Comparison of ENCODE assay signal across 1 cellular context in the genomic region with DNA sequence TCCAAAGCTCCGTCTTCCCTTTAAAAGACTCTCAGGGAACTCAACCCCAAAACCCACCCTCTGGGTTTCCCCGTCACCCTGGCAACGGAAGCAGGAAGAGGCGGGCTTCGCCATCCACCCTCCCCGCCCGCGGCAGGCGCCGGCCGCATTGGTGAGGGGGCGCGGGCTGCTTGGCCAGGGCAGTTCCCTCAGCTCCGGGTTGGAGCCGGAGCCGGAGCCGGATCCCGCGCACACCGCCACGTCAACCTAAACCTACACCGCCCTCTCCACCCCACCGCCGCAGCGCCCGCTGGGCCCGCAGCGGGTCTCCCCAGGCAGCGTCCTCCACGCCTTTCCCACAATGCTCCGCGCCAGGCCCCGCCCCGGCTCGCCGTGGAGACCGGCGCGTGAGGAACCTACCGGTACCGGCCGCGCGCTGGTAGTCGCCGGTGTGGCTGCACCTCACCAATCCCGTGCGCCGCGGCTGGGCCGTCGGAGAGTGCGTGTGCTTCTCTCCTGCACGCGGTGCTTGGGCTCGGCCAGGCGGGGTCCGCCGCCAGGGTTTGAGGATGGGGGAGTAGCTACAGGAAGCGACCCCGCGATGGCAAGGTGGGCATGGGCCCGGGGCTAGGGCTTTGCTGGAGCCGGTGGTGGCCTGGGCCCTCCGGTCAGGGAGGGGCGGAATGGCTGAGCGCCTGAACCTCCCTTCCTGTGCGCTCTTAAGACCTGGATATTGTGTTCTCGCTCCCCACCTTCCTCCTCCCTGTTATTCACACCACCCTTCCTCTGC.
TF ChIP-seq lines count a peak whose summit lies in the region.

A gene with protein sequence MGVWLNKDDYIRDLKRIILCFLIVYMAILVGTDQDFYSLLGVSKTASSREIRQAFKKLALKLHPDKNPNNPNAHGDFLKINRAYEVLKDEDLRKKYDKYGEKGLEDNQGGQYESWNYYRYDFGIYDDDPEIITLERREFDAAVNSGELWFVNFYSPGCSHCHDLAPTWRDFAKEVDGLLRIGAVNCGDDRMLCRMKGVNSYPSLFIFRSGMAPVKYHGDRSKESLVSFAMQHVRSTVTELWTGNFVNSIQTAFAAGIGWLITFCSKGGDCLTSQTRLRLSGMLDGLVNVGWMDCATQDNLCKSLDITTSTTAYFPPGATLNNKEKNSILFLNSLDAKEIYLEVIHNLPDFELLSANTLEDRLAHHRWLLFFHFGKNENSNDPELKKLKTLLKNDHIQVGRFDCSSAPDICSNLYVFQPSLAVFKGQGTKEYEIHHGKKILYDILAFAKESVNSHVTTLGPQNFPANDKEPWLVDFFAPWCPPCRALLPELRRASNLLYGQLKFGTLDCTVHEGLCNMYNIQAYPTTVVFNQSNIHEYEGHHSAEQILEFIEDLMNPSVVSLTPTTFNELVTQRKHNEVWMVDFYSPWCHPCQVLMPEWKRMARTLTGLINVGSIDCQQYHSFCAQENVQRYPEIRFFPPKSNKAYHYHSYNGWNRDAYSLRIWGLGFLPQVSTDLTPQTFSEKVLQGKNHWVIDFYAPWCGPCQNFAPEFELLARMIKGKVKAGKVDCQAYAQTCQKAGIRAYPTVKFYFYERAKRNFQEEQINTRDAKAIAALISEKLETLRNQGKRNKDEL (plus strand): TSS at position 362 of the 769 bp plus-strand sequence. CDS start 1,830 bp downstream, outside the sequence.

TF ChIP-seq in HepG2, 621 proteins besides CTCF, POLR2A, EP300 and RAD21 (continued from another document and continues in another):
- TF ChIP-seq ZNF674 (CRISPR knock-in tag; IDR thresholded peaks at IDR 0.05; ENCODE audit: low read depth) (peak; percentile 11; the same call in 1 of the 2 replicates), ZNF331 (CRISPR knock-in tag; IDR thresholded peaks at IDR 0.05) (peak; percentile 68; the same call in 1 of the 2 replicates), ZNF530 (CRISPR knock-in tag; IDR thresholded peaks at IDR 0.05; ENCODE audit: low read depth) (no peak), ZNF614 (CRISPR knock-in tag; IDR thresholded peaks at IDR 0.05; ENCODE audit: borderline replicate concordance) (peak; percentile 82), ATRX (CRISPR knock-in tag; IDR thresholded peaks at IDR 0.05; ENCODE audit: borderline replicate concordance) (no peak), SAP130 (CRISPR knock-in tag; IDR thresholded peaks at IDR 0.05; ENCODE audit: low read depth) (peak; percentile 98), ZNF775 (CRISPR knock-in tag; IDR thresholded peaks at IDR 0.05; ENCODE audit: borderline replicate concordance) (peak; percentile 25; the same call in 1 of the 2 replicates), RARA (CRISPR knock-in tag; IDR thresholded peaks at IDR 0.05) (peak; percentile 6; the same call in 1 of the 2 replicates), EEA1 (CRISPR knock-in tag; IDR thresholded peaks at IDR 0.05; ENCODE audit: borderline replicate concordance) (peak; percentile 67; the same call in 1 of the 2 replicates), ZNF143 (CRISPR knock-in tag; IDR thresholded peaks at IDR 0.05) (peak; percentile 96), ZNF235 (CRISPR knock-in tag; IDR thresholded peaks at IDR 0.05; ENCODE audit: borderline replicate concordance) (peak; percentile 83; the same call in 1 of the 2 replicates), ZBTB7B (CRISPR knock-in tag; IDR thresholded peaks at IDR 0.05) (peak; percentile 50; the same call in 1 of the 2 replicates), SOX5 (CRISPR knock-in tag; IDR thresholded peaks at IDR 0.05; ENCODE audit: borderline replicate concordance) (peak; percentile 52; the same call in 1 of the 2 replicates), ZNF777 (CRISPR knock-in tag; IDR thresholded peaks at IDR 0.05) (peak; percentile 80), ZNF383 (CRISPR knock-in tag; IDR thresholded peaks at IDR 0.05; ENCODE audit: borderline replicate concordance) (no peak), ZC3H13 (CRISPR knock-in tag; IDR thresholded peaks at IDR 0.05) (peak; percentile 90), ZC3H4 (CRISPR knock-in tag; IDR thresholded peaks at IDR 0.05; ENCODE audit: borderline replicate concordance) (no peak), NR1H2 (CRISPR knock-in tag; IDR thresholded peaks at IDR 0.05; ENCODE audit: borderline replicate concordance, low read depth) (no peak), LCORL (IDR thresholded peaks at IDR 0.05) (peak; percentile 13; the same call in 1 of the 2 replicates), LCORL (CRISPR knock-in tag; IDR thresholded peaks at IDR 0.05) (peak; percentile 65; the same call in 1 of the 2 replicates), RFXANK (CRISPR knock-in tag; IDR thresholded peaks at IDR 0.05) (no peak), HNF4G (IDR thresholded peaks at IDR 0.05; ENCODE audit: borderline replicate concordance, low read depth, low read length) (no peak), HNF4G (CRISPR knock-in tag; IDR thresholded peaks at IDR 0.05; ENCODE audit: borderline replicate concordance, low read depth) (no peak), MLLT10 (CRISPR knock-in tag; IDR thresholded peaks at IDR 0.05) (no peak), ZNF3 (CRISPR knock-in tag; IDR thresholded peaks at IDR 0.05) (no peak), MIER2 (CRISPR knock-in tag; IDR thresholded peaks at IDR 0.05) (peak; percentile 83), ZFP36 (IDR thresholded peaks at IDR 0.05; ENCODE audit: borderline replicate concordance, low read depth, low read length, partially characterized antibody) (no peak), ZBTB7A (CRISPR knock-in tag; IDR thresholded peaks at IDR 0.05) (peak; percentile 85), RXRB (CRISPR knock-in tag; IDR thresholded peaks at IDR 0.05; ENCODE audit: borderline replicate concordance) (peak; percentile 74), ZNF567 (CRISPR knock-in tag; IDR thresholded peaks at IDR 0.05; ENCODE audit: borderline replicate concordance) (0 out of 2 replicates have a peak, but pooled peaks have one; percentile 80), ZNF570 (CRISPR knock-in tag; IDR thresholded peaks at IDR 0.05; ENCODE audit: borderline replicate concordance) (0 out of 2 replicates have a peak, but pooled peaks have one; percentile 54), GTF3A (CRISPR knock-in tag; conservative IDR thresholded peaks at IDR 0.05) (no peak), ZSCAN20 (CRISPR knock-in tag; IDR thresholded peaks at IDR 0.05; ENCODE audit: borderline replicate concordance) (peak; percentile 84), SOX13 (IDR thresholded peaks at IDR 0.05) (no peak; the same call in 1 of the 2 replicates), SOX13 (CRISPR knock-in tag; conservative IDR thresholded peaks at IDR 0.05 in 1 of 2, IDR thresholded peaks at IDR 0.05 in 1 of 2) (peak in 1 of 2 experiments; percentile 64; a peak in 2 of 4 replicates), RFXAP (CRISPR knock-in tag; IDR thresholded peaks at IDR 0.05; ENCODE audit: borderline replicate concordance) (peak; percentile 59; the same call in 1 of the 2 replicates), ZNF354B (CRISPR knock-in tag; IDR thresholded peaks at IDR 0.05) (no peak), ZNF20 (CRISPR knock-in tag; IDR thresholded peaks at IDR 0.05) (0 out of 2 replicates have a peak, but pooled peaks have one; percentile 90), REXO4 (CRISPR knock-in tag; IDR thresholded peaks at IDR 0.05; ENCODE audit: borderline replicate concordance) (0 out of 2 replicates have a peak, but pooled peaks have one; percentile 59), NR3C1 (CRISPR knock-in tag; IDR thresholded peaks at IDR 0.05) (0 out of 2 replicates have a peak, but pooled peaks have one; percentile 42), MTA1 (CRISPR knock-in tag; IDR thresholded peaks at IDR 0.05; ENCODE audit: borderline replicate concordance) (peak; percentile 97; the same call in 1 of the 2 replicates)
- TF ChIP-seq, protein P1, sequence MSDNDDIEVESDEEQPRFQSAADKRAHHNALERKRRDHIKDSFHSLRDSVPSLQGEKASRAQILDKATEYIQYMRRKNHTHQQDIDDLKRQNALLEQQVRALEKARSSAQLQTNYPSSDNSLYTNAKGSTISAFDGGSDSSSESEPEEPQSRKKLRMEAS (IDR thresholded peaks at IDR 0.05), result peak; percentile 95
- TF ChIP-seq, protein P2, sequence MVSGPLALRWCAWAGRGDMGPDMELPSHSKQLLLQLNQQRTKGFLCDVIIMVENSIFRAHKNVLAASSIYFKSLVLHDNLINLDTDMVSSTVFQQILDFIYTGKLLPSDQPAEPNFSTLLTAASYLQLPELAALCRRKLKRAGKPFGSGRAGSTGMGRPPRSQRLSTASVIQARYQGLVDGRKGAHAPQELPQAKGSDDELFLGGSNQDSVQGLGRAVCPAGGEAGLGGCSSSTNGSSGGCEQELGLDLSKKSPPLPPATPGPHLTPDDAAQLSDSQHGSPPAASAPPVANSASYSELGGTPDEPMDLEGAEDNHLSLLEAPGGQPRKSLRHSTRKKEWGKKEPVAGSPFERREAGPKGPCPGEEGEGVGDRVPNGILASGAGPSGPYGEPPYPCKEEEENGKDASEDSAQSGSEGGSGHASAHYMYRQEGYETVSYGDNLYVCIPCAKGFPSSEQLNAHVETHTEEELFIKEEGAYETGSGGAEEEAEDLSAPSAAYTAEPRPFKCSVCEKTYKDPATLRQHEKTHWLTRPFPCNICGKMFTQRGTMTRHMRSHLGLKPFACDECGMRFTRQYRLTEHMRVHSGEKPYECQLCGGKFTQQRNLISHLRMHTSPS (CRISPR knock-in tag; IDR thresholded peaks at IDR 0.05; ENCODE audit: low read depth), result peak; percentile 45; the same call in 1 of the 2 replicates
- TF ChIP-seq, protein P3, sequence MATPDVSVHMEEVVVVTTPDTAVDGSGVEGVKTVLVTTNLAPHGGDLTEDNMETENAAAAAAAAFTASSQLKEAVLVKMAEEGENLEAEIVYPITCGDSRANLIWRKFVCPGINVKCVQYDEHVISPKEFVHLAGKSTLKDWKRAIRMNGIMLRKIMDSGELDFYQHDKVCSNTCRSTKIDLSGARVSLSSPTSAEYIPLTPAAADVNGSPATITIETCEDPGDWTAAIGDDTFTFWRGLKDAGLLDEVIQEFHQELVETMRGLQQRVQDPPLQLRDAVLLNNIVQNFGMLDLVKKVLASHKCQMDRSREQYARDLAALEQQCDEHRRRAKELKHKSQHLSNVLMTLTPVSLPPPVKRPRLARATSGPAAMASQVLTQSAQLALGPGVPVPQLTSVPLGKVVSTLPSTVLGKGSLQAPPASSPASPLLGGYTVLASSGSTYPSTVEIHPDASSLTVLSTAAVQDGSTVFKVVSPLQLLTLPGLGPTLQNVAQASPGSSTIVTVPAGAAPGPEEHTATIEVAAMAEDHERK (CRISPR knock-in tag; IDR thresholded peaks at IDR 0.05; ENCODE audit: low read depth), result peak; percentile 71; the same call in 1 of the 2 replicates
- TF ChIP-seq, protein P4, sequence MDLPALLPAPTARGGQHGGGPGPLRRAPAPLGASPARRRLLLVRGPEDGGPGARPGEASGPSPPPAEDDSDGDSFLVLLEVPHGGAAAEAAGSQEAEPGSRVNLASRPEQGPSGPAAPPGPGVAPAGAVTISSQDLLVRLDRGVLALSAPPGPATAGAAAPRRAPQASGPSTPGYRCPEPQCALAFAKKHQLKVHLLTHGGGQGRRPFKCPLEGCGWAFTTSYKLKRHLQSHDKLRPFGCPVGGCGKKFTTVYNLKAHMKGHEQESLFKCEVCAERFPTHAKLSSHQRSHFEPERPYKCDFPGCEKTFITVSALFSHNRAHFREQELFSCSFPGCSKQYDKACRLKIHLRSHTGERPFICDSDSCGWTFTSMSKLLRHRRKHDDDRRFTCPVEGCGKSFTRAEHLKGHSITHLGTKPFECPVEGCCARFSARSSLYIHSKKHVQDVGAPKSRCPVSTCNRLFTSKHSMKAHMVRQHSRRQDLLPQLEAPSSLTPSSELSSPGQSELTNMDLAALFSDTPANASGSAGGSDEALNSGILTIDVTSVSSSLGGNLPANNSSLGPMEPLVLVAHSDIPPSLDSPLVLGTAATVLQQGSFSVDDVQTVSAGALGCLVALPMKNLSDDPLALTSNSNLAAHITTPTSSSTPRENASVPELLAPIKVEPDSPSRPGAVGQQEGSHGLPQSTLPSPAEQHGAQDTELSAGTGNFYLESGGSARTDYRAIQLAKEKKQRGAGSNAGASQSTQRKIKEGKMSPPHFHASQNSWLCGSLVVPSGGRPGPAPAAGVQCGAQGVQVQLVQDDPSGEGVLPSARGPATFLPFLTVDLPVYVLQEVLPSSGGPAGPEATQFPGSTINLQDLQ (CRISPR knock-in tag; IDR thresholded peaks at IDR 0.05), result no peak
- TF ChIP-seq, protein P5, sequence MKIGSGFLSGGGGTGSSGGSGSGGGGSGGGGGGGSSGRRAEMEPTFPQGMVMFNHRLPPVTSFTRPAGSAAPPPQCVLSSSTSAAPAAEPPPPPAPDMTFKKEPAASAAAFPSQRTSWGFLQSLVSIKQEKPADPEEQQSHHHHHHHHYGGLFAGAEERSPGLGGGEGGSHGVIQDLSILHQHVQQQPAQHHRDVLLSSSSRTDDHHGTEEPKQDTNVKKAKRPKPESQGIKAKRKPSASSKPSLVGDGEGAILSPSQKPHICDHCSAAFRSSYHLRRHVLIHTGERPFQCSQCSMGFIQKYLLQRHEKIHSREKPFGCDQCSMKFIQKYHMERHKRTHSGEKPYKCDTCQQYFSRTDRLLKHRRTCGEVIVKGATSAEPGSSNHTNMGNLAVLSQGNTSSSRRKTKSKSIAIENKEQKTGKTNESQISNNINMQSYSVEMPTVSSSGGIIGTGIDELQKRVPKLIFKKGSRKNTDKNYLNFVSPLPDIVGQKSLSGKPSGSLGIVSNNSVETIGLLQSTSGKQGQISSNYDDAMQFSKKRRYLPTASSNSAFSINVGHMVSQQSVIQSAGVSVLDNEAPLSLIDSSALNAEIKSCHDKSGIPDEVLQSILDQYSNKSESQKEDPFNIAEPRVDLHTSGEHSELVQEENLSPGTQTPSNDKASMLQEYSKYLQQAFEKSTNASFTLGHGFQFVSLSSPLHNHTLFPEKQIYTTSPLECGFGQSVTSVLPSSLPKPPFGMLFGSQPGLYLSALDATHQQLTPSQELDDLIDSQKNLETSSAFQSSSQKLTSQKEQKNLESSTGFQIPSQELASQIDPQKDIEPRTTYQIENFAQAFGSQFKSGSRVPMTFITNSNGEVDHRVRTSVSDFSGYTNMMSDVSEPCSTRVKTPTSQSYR (CRISPR knock-in tag; IDR thresholded peaks at IDR 0.05; ENCODE audit: borderline replicate concordance), result 0 out of 2 replicates have a peak, but pooled peaks have one; percentile 22
- TF ChIP-seq, protein P6, sequence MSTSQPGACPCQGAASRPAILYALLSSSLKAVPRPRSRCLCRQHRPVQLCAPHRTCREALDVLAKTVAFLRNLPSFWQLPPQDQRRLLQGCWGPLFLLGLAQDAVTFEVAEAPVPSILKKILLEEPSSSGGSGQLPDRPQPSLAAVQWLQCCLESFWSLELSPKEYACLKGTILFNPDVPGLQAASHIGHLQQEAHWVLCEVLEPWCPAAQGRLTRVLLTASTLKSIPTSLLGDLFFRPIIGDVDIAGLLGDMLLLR (CRISPR knock-in tag; IDR thresholded peaks at IDR 0.05), result peak; percentile 93
- TF ChIP-seq, protein P7, sequence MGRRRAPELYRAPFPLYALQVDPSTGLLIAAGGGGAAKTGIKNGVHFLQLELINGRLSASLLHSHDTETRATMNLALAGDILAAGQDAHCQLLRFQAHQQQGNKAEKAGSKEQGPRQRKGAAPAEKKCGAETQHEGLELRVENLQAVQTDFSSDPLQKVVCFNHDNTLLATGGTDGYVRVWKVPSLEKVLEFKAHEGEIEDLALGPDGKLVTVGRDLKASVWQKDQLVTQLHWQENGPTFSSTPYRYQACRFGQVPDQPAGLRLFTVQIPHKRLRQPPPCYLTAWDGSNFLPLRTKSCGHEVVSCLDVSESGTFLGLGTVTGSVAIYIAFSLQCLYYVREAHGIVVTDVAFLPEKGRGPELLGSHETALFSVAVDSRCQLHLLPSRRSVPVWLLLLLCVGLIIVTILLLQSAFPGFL (CRISPR knock-in tag; IDR thresholded peaks at IDR 0.05), result 0 out of 2 replicates have a peak, but pooled peaks have one; percentile 27
- TF ChIP-seq, protein P8, sequence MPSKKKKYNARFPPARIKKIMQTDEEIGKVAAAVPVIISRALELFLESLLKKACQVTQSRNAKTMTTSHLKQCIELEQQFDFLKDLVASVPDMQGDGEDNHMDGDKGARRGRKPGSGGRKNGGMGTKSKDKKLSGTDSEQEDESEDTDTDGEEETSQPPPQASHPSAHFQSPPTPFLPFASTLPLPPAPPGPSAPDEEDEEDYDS (CRISPR knock-in tag; IDR thresholded peaks at IDR 0.05), result peak; percentile 52; the same call in 1 of the 2 replicates
